Comparison of ENCODE assay signal across 1 cellular context in the genomic region with DNA sequence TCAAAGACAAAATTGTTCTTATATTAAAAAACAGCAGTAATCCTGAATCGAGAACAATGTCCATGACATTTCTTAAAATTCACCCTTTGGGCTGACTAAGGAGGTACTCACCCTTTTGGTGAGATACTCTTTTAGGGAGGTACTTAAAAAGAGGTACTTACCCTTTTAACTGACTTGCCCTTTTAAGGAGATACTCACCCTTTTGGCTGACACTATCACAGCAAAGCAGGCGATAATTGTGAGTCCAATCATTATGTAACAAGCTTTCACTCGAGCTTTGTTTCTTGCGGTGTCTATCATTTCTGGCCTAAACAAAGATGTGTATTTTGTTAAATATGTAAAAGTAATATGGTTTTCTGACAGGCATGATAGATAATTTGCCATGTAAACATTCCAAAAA.
TF ChIP-seq lines count a peak whose summit lies in the region.

No MANE protein-coding gene starts in this region.

TF ChIP-seq in H1, 55 proteins besides CTCF, POLR2A, EP300 and RAD21:
- TF ChIP-seq, protein P1, sequence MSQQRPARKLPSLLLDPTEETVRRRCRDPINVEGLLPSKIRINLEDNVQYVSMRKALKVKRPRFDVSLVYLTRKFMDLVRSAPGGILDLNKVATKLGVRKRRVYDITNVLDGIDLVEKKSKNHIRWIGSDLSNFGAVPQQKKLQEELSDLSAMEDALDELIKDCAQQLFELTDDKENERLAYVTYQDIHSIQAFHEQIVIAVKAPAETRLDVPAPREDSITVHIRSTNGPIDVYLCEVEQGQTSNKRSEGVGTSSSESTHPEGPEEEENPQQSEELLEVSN (IDR thresholded peaks at IDR 0.05) = no peak
- peak; percentile 58; the same call in 1 of the 2 replicates for TF ChIP-seq SRF (IDR thresholded peaks at IDR 0.05; ENCODE audit: low read depth, low read length)
